8 cellular contexts compared by ENCODE assay signal in the genomic region with DNA sequence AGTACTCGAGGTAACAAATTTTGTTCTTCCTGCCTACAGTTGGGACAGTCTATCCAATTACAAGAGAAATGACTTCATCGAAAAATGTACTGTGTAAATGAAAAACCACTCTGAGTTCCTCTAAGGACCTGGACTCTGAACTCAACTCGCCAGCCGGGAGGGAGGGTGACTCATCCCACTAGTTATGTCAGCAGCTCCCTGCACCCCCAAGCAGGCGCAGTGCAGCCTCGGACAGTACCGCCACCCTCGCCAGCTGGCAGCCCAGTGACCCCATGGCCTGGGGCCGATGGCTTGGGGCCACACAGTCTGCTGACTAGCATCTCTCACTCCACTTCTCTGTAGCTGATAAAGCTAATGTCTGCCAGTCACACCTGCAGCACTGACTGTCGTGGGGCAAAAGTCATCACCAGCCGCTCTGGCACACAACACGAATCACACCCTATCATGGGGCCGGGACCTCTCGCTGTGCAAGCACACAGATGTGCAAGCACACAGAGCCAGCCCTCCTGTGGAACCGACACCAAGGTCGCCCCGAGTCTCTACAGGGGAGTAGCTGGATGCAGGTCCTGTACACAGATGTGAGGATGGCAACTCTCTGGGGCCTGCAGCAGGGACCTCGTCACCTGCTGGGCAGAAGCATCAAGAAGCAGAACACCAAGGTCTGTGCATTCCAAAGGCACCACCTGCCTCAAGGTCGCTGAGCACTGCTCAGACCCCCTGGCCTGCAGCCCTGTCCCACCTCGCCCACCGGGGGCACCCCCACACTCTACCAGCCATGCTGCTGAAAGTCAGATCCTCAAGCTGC. TPM values are rescaled to one million over a fixed set of nuclear protein-coding genes. Genes with fewer than 3 reads are reported as not detected.
DNase-seq lines count a peak whose midpoint lies in the region; ATAC-seq and TF ChIP-seq lines count a peak whose summit lies in the region.

No MANE protein-coding gene starts in this region.

- POLR2A ChIA-PET in naive thymus-derived CD4-positive, alpha-beta T cell (lab: Charles Lee), result interaction anchor here (0.6 to 2.6 kb wide), 4 partner anchors 25 to 207 kb away, joined by 3 to 7 read pairs (median 6); a partner anchor contains a TSS

- CTCF ChIA-PET in naive thymus-derived CD4-positive, alpha-beta T cell (lab: Charles Lee), result no interaction called here

- peak overlapping the region; percentile 83 for H3K4me2 ChIP-seq in fibroblast of lung (ENCODE audit: extremely low read depth, insufficient read depth, low read length)

- TF ChIP-seq POLR2A in tibial nerve (IDR thresholded peaks at IDR 0.05), result no peak

- H3K27me3 Mint-ChIP-seq in naive thymus-derived CD4-positive, alpha-beta T cell, result no peaks in the 10 kb centered on the region

- H3K79me2 ChIP-seq in fibroblast of lung (ENCODE audit: control insufficient read depth, insufficient read depth, low read length), result peaks cover 95% of the 10 kb centered on the region

- H2AFZ ChIP-seq in fibroblast of lung (ENCODE audit: low read length), result no peak overlapping the region

- ATAC-seq in naive thymus-derived CD4-positive, alpha-beta T cell, result peak; percentile 79
- no peak for ATAC-seq in HG03342 (IDR thresholded peaks at IDR 0.05; ENCODE audit: unreplicated experiment)

- H3K9ac ChIP-seq in fibroblast of lung (ENCODE audit: insufficient read depth, low read length), result peak overlapping the region; percentile 29

- intact Hi-C loops in naive thymus-derived CD4-positive, alpha-beta T cell (cut with micrococcal nuclease), result no loop called here

- no peaks in the 10 kb centered on the region for H3K9me3 Mint-ChIP-seq in naive thymus-derived CD4-positive, alpha-beta T cell

- H3K9me3 ChIP-seq in fibroblast of lung (ENCODE audit: control insufficient read depth, insufficient read depth, low read depth, low read length) (no peaks in the 10 kb centered on the region), tibial nerve (no peaks in the 10 kb centered on the region)
- no peaks in the 10 kb centered on the region for H3K9me3 ChIP-seq in naive thymus-derived CD4-positive, alpha-beta T cell (ENCODE audit: control insufficient read depth in 2 of 3, low read length in 3 of 3)

- H3K27ac ChIP-seq in fibroblast of lung (ENCODE audit: insufficient read depth, low read length), result peak overlapping the region; percentile 66
- peak overlapping the region; percentile 53 for H3K27ac ChIP-seq in naive thymus-derived CD4-positive, alpha-beta T cell (ENCODE audit: low read depth, low read length)
- H3K27ac ChIP-seq in tibial nerve, result peak overlapping the region; percentile 74 to 94 (median 90)

- H4K20me1 ChIP-seq in fibroblast of lung (ENCODE audit: control insufficient read depth, extremely low read depth, insufficient read depth, low read length), result peaks cover 13% of the 10 kb centered on the region

- H3K4me3 Mint-ChIP-seq in naive thymus-derived CD4-positive, alpha-beta T cell, result peak overlapping the region; percentile 13 to 80 (median 48)

- peaks cover 34% of the 10 kb centered on the region for H3K36me3 ChIP-seq in fibroblast of lung (ENCODE audit: control insufficient read depth, insufficient read depth, low read length)
- peaks cover 15 to 68% (median 33%) of the 10 kb centered on the region in 3 experiments for H3K36me3 ChIP-seq in naive thymus-derived CD4-positive, alpha-beta T cell (ENCODE audit: control insufficient read depth in 2 of 3, insufficient read depth in 3 of 3, low read length in 3 of 3)
- H3K36me3 ChIP-seq in tibial nerve, result peaks cover 0 to 52% (median 42%) of the 10 kb centered on the region in 3 donors

- H3K4me1 Mint-ChIP-seq in naive thymus-derived CD4-positive, alpha-beta T cell, result peaks cover 42 to 76% (median 65%) of the 10 kb centered on the region in 7 donors

- H3K27me3 ChIP-seq in fibroblast of lung (ENCODE audit: control insufficient read depth, insufficient read depth, low read length) (no peaks in the 10 kb centered on the region), tibial nerve (no peaks in the 10 kb centered on the region)
- no peaks in the 10 kb centered on the region for H3K27me3 ChIP-seq in naive thymus-derived CD4-positive, alpha-beta T cell (ENCODE audit: control insufficient read depth in 2 of 2, insufficient read depth in 2 of 2, low read length in 2 of 2)

- TF ChIP-seq EP300 in tibial nerve (IDR thresholded peaks at IDR 0.05), result peak; percentile 48 to 87

- 16 to 23% methylated on average over 16 to 20 of the region's 21 CpGs for WGBS in tibial nerve, 2 donors

- H3K4me1 ChIP-seq in fibroblast of lung (ENCODE audit: control insufficient read depth, extremely low read depth, insufficient read depth, low read length) (peaks cover 28% of the 10 kb centered on the region), tibial nerve (peaks cover 0 to 81% (median 56%) of the 10 kb centered on the region in 4 donors)
- H3K4me1 ChIP-seq in naive thymus-derived CD4-positive, alpha-beta T cell (ENCODE audit: control insufficient read depth in 2 of 2, insufficient read depth in 2 of 2, low read length in 2 of 2), result peaks cover 46 to 49% of the 10 kb centered on the region in 2 donors

- DNase-seq in AG09319 (ENCODE audit: extremely low read depth, low read depth) (peak; percentile 82), LHCN-M2 (ENCODE audit: low read depth) (peak; percentile 98), fibroblast of lung (ENCODE audit: low read depth in 2 of 2) (peak; percentile 96), tibial nerve (ENCODE audit: low spot score in 2 of 2) (peak; percentile 88 to 89), retina (no peak)
- DNase-seq in activated T-cell treated with anti-CD3 and anti-CD28 coated beads, Interleukin-2, amount 50 U/mL, for 48 hours, result peak; percentile 64 to 68
- DNase-seq in naive thymus-derived CD4-positive, alpha-beta T cell, result no peak

- TF ChIP-seq CTCF in AG09319 (IDR thresholded peaks at IDR 0.05; ENCODE audit: low read depth, low read length), result no peak; the same call in 1 of the 2 replicates
- no peak for TF ChIP-seq CTCF in fibroblast of lung (conservative IDR thresholded peaks at IDR 0.05 in 1 of 2, IDR thresholded peaks at IDR 0.05 in 1 of 2; ENCODE audit: low read depth in 1 of 2, low read length in 2 of 2)
- TF ChIP-seq CTCF in tibial nerve (IDR thresholded peaks at IDR 0.05), result no peak

- H3K36me3 Mint-ChIP-seq in naive thymus-derived CD4-positive, alpha-beta T cell, result peaks cover 4 to 41% (median 17%) of the 10 kb centered on the region in 5 donors

- H3K4me3 ChIP-seq in fibroblast of lung (replicated peaks in 1 of 4; ENCODE audit: control extremely low read depth in 1 of 4, insufficient read depth in 1 of 4, low read depth in 3 of 4, low read length in 4 of 4), result peak overlapping the region in 2 of 4 experiments; percentile 1 to 40
- no peak overlapping the region for H3K4me3 ChIP-seq in naive thymus-derived CD4-positive, alpha-beta T cell (ENCODE audit: low read length)
- H3K4me3 ChIP-seq in tibial nerve, result peak overlapping the region in 1 of 4 donors; percentile 6

- peak overlapping the region in 8 of 9 donors; percentile 32 to 91 (median 78) for H3K27ac Mint-ChIP-seq in naive thymus-derived CD4-positive, alpha-beta T cell

RNA-seq across cellular contexts. Expression of a gene that starts 5.7 kb away (rescaled TPM):
- total RNA-seq in LHCN-M2 (2014; rRNA removed) (38.9 and 51.3 TPM in 2 replicates), fibroblast of lung (41.3 and 64.9 TPM in 2 replicates), tibial nerve (100 to 1,000 TPM in 3 of 4 donors, 10 to 100 TPM in 1; 93.9 to 160 (median 124) TPM)
- 98.1 TPM for polyA plus RNA-seq in LHCN-M2 (2012)
- polyA plus RNA-seq in fibroblast of lung, result 112 and 139 TPM in 2 replicates
- polyA plus RNA-seq in fibroblast of lung (2012), result 97.6 and 104 TPM in 2 replicates
- polyA minus RNA-seq in fibroblast of lung (ENCODE audit: low replicate concordance), result 201 and 240 TPM in 2 replicates
- 100 to 1,000 TPM; 144 to 249 (median 176) TPM for total RNA-seq in naive thymus-derived CD4-positive, alpha-beta T cell
- polyA plus RNA-seq in naive thymus-derived CD4-positive, alpha-beta T cell, result 10 to 100 TPM; 46.1 to 81.3 TPM

RNA-seq across cellular contexts. Expression of a gene that starts 38.9 kb away (rescaled TPM):
- total RNA-seq in LHCN-M2 (2014; rRNA removed), result 497 and 711 TPM in 2 replicates
- polyA plus RNA-seq in LHCN-M2 (2012), result 445 TPM
- 99.4 and 107 TPM in 2 replicates for total RNA-seq in fibroblast of lung
- polyA plus RNA-seq in fibroblast of lung, result 36.0 and 71.0 TPM in 2 replicates
- 114 and 177 TPM in 2 replicates for polyA plus RNA-seq in fibroblast of lung (2012)
- polyA minus RNA-seq in fibroblast of lung (ENCODE audit: low replicate concordance), result 65.0 and 109 TPM in 2 replicates
- total RNA-seq in naive thymus-derived CD4-positive, alpha-beta T cell, result 100 to 1,000 TPM in 2 of 5 experiments, 10 to 100 TPM in 3; 14.6 to 264 (median 67.0) TPM
- 1 to 10 TPM; 1.4 to 1.9 TPM for polyA plus RNA-seq in naive thymus-derived CD4-positive, alpha-beta T cell
- 10 to 100 TPM; 10.5 to 36.0 (median 21.4) TPM for total RNA-seq in tibial nerve

RNA-seq across cellular contexts. Expression of a gene that starts 49.6 kb away (rescaled TPM):
- total RNA-seq in LHCN-M2 (2014; rRNA removed), result 0.92 and 1.6 TPM in 2 replicates
- polyA plus RNA-seq in LHCN-M2 (2012), result 0.27 TPM
- under 0.01 and 0.17 TPM in 2 replicates for total RNA-seq in fibroblast of lung
- not detected in 2 replicates for polyA plus RNA-seq in fibroblast of lung
- polyA plus RNA-seq in fibroblast of lung (2012), result 0.10 TPM in 1 of 2 replicates, not detected in the other
- 0.47 TPM in 1 of 2 replicates, not detected in the other for polyA minus RNA-seq in fibroblast of lung (ENCODE audit: low replicate concordance)
- total RNA-seq in naive thymus-derived CD4-positive, alpha-beta T cell, result 100 to 1,000 TPM in 3 of 5 experiments, 10 to 100 TPM in 2; 61.9 to 390 (median 165) TPM
- polyA plus RNA-seq in naive thymus-derived CD4-positive, alpha-beta T cell, result 100 to 1,000 TPM; 169 to 183 TPM
- total RNA-seq in tibial nerve, result under 1 TPM in 2 of 4 donors, not detected in 2; 0.63 to 0.90 TPM

RNA-seq across cellular contexts. Expression of a gene that starts 55.1 kb away (rescaled TPM):
- total RNA-seq in LHCN-M2 (2014; rRNA removed) (11.0 and 13.5 TPM in 2 replicates), fibroblast of lung (8.2 and 10.1 TPM in 2 replicates), tibial nerve (10 to 100 TPM; 33.5 to 91.2 (median 47.9) TPM)
- polyA plus RNA-seq in LHCN-M2 (2012), result 8.0 TPM
- 4.3 and 7.1 TPM in 2 replicates for polyA plus RNA-seq in fibroblast of lung
- 4.4 and 7.8 TPM in 2 replicates for polyA plus RNA-seq in fibroblast of lung (2012)
- 2.6 and 4.7 TPM in 2 replicates for polyA minus RNA-seq in fibroblast of lung (ENCODE audit: low replicate concordance)
- total RNA-seq in naive thymus-derived CD4-positive, alpha-beta T cell, result 100 to 1,000 TPM in 2 of 5 experiments, 10 to 100 TPM in 3; 75.7 to 127 (median 95.0) TPM
- polyA plus RNA-seq in naive thymus-derived CD4-positive, alpha-beta T cell, result 10 to 100 TPM; 32.1 to 36.8 TPM

Comparison
In these comparisons a context has a peak if more than half of its experiments do, and no peak if none do; other contexts are left out.
1. DNase-seq: peak in AG09319 (single experiment), LHCN-M2 (single experiment), activated T-cell treated with anti-CD3 and anti-CD28 coated beads, Interleukin-2, amount 50 U/mL, for 48 hours (2 of 2), fibroblast of lung (2 of 2) and tibial nerve (2 of 2); none in naive thymus-derived CD4-positive, alpha-beta T cell (0 of 9) and retina (single experiment).
2. RNA of a gene that starts 49.6 kb away (total RNA-seq): 61.9 to 390 TPM in naive thymus-derived CD4-positive, alpha-beta T cell; 0.92 to 1.6 TPM in LHCN-M2, 0.63 to 0.90 TPM in tibial nerve and under 0.01 to 0.17 TPM in fibroblast of lung; every median in the first group is over 10 times any median in the second.
3. Peak in every context shown above with its lines, with median percentiles within 50 percentile points of each other: H3K27ac ChIP-seq.